ENCODE assay signal across 1 cellular context in genomic region chr2:63843791-63844190, GRCh38.
TF ChIP-seq lines count a peak whose summit lies in the region.

No MANE protein-coding gene starts in this region.

TF ChIP-seq in neural cell, 6 proteins besides CTCF, POLR2A, EP300 and RAD21 (continued from another document):
- TF ChIP-seq, protein P1, sequence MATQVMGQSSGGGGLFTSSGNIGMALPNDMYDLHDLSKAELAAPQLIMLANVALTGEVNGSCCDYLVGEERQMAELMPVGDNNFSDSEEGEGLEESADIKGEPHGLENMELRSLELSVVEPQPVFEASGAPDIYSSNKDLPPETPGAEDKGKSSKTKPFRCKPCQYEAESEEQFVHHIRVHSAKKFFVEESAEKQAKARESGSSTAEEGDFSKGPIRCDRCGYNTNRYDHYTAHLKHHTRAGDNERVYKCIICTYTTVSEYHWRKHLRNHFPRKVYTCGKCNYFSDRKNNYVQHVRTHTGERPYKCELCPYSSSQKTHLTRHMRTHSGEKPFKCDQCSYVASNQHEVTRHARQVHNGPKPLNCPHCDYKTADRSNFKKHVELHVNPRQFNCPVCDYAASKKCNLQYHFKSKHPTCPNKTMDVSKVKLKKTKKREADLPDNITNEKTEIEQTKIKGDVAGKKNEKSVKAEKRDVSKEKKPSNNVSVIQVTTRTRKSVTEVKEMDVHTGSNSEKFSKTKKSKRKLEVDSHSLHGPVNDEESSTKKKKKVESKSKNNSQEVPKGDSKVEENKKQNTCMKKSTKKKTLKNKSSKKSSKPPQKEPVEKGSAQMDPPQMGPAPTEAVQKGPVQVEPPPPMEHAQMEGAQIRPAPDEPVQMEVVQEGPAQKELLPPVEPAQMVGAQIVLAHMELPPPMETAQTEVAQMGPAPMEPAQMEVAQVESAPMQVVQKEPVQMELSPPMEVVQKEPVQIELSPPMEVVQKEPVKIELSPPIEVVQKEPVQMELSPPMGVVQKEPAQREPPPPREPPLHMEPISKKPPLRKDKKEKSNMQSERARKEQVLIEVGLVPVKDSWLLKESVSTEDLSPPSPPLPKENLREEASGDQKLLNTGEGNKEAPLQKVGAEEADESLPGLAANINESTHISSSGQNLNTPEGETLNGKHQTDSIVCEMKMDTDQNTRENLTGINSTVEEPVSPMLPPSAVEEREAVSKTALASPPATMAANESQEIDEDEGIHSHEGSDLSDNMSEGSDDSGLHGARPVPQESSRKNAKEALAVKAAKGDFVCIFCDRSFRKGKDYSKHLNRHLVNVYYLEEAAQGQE (IDR thresholded peaks at IDR 0.05; ENCODE audit: borderline replicate concordance), result no peak
- TF ChIP-seq EZH2 (IDR thresholded peaks at IDR 0.05; ENCODE audit: borderline replicate concordance, insufficient read depth, low read length, poor library complexity, severe bottlenecking) (no peak), SMC3 (conservative IDR thresholded peaks at IDR 0.05; ENCODE audit: poor library complexity) (no peak)
